In the genomic region with DNA sequence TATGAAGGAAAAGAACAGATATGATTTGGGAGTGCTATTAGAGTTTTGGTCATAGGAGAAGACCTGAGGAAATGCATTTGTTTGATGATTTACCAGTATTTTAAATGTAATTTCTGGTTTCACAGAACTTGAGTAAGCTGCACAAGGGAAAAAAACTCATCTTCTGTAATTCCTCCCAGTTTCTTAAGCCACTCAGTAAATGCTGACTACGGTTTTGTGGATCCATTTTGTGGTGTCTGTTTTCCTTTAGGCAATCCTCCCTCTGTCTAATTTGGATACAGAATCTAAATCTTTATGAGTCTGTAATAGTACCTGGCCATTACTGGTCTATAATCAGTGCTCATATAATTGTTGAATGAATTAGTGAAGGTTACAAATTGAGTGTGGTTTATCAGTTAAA, we compare ENCODE assay signal across 29 cellular contexts.
"Had no signal": no experiment of that assay in that cellular context is flagged by ENCODE, and none has a peak within 500 bp of the region (broad histone marks: within the 10 kb centered on the region; RNA-seq: fewer than 3 reads in every experiment).

No MANE protein-coding gene starts in this region.

- H3K4me3 ChIP-seq: ascending aorta, coronary artery had no signal

- H3K4me3 Mint-ChIP-seq: activated B cell treated with CpG ODN at 0.5 μM for 24 hours; activated CD8-positive, alpha-beta T cell treated with anti-CD3 and anti-CD28 coated beads for 36 hours; activated naive CD8-positive, alpha-beta T cell treated with anti-CD3 and anti-CD28 coated beads, Interleukin-2, amount 10 ng/mL, durations not matched to agents 7 days and 5 days; activated T-cell treated with anti-CD3 and anti-CD28 coated beads, Interleukin-2, amount 50 U/mL, for 4 hours; activated T-helper 17 cell treated with anti-CD3 and anti-CD28 coated beads, Interleukin-2, amount 50 U/mL, for 72 hours; central memory CD8-positive, alpha-beta T cell had no signal

- ATAC-seq: activated CD4-positive, CD25-positive, alpha-beta regulatory T cell treated with anti-CD3 and anti-CD28 coated beads, Interleukin-2, amount 50 U/mL, for 24 hours; activated CD8-positive, alpha-beta T cell treated with anti-CD3 and anti-CD28 coated beads for 36 hours; activated naive CD4-positive, alpha-beta T cell treated with anti-CD3 and anti-CD28 coated beads, Interleukin-2, amount 50 U/mL, for 72 hours; activated T-cell treated with anti-CD3 and anti-CD28 coated beads, Interleukin-2, amount 50 U/mL, for 4 hours; activated T-helper 17 cell treated with anti-CD3 and anti-CD28 coated beads, Interleukin-2, amount 50 U/mL, for 72 hours; esophagus mucosa had no signal

- H3K36me3 ChIP-seq: ascending aorta, brain microvascular endothelial cell, WERI-Rb-1 had no signal

- H3K27me3 Mint-ChIP-seq: activated B cell treated with CpG ODN at 0.5 μM for 24 hours; activated CD8-positive, alpha-beta T cell treated with anti-CD3 and anti-CD28 coated beads for 36 hours; activated naive CD8-positive, alpha-beta T cell treated with anti-CD3 and anti-CD28 coated beads, Interleukin-2, amount 10 ng/mL, durations not matched to agents 7 days and 5 days; activated T-helper 17 cell treated with anti-CD3 and anti-CD28 coated beads, Interleukin-2, amount 50 U/mL, for 72 hours; central memory CD8-positive, alpha-beta T cell had no signal

- H3K27ac Mint-ChIP-seq: activated B cell treated with CpG ODN at 0.5 μM for 24 hours; activated CD8-positive, alpha-beta T cell treated with anti-CD3 and anti-CD28 coated beads for 36 hours; activated naive CD8-positive, alpha-beta T cell treated with anti-CD3 and anti-CD28 coated beads, Interleukin-2, amount 10 ng/mL, durations not matched to agents 7 days and 5 days; activated T-helper 17 cell treated with anti-CD3 and anti-CD28 coated beads, Interleukin-2, amount 50 U/mL, for 72 hours had no signal

- H3K9me3 Mint-ChIP-seq: activated B cell treated with CpG ODN at 0.5 μM for 24 hours; activated CD8-positive, alpha-beta T cell treated with anti-CD3 and anti-CD28 coated beads for 36 hours; activated naive CD4-positive, alpha-beta T cell treated with anti-CD3 and anti-CD28 coated beads, Interleukin-2, amount 50 U/mL, for 72 hours; activated naive CD8-positive, alpha-beta T cell treated with anti-CD3 and anti-CD28 coated beads, Interleukin-2, amount 10 ng/mL, durations not matched to agents 7 days and 5 days; activated T-cell treated with anti-CD3 and anti-CD28 coated beads, Interleukin-2, amount 50 U/mL, for 4 hours; activated T-helper 17 cell treated with anti-CD3 and anti-CD28 coated beads, Interleukin-2, amount 50 U/mL, for 72 hours; central memory CD8-positive, alpha-beta T cell had no signal

- FAIRE-seq: bronchial epithelial cell, endometrium, frontal cortex had no signal

- H3K27me3 ChIP-seq: ascending aorta, brain microvascular endothelial cell had no signal

- H3K27ac ChIP-seq: ascending aorta, brain microvascular endothelial cell, coronary artery, WERI-Rb-1 had no signal

- H3K9me3 ChIP-seq: ascending aorta had no signal

- DNase-seq: activated B cell treated with CpG ODN at 0.5 μM for 24 hours; activated CD4-positive, alpha-beta T cell treated with anti-CD3 and anti-CD28 coated beads for 48 hours; activated CD4-positive, alpha-beta T cell treated with anti-CD3 and anti-CD28 coated beads, Interleukin-2, amount 50 U/mL, for 1 hour; activated CD4-positive, alpha-beta T cell treated with anti-CD3 and anti-CD28 coated beads, Interleukin-2, amount 50 U/mL, for 48 hours; activated CD8-positive, alpha-beta memory T cell treated with anti-CD3 and anti-CD28 coated beads for 24 hours; activated CD8-positive, alpha-beta T cell treated with anti-CD3 and anti-CD28 coated beads for 36 hours; activated effector memory CD4-positive, alpha-beta T cell treated with Interleukin-2 at 50 U/mL for 16 hours; activated gamma-delta T cell treated with Interleukin-2 at 50 U/mL for 16 hours; activated naive CD4-positive, alpha-beta T cell treated with Interleukin-2 at 50 U/mL for 16 hours; activated naive CD8-positive, alpha-beta T cell treated with anti-CD3 and anti-CD28 coated beads, Interleukin-2, amount 10 ng/mL, durations not matched to agents 7 days and 5 days; activated T-cell treated with anti-CD3 and anti-CD28 coated beads, Interleukin-2, amount 50 U/mL, for 4 hours; brain microvascular endothelial cell; dermis blood vessel endothelial cell; effector CD8-positive, alpha-beta T cell; foreskin fibroblast; head of caudate nucleus; hippocampal formation; T1000; WERI-Rb-1 had no signal
